Comparison of ENCODE assay signal across 7 cellular contexts in the genomic region with DNA sequence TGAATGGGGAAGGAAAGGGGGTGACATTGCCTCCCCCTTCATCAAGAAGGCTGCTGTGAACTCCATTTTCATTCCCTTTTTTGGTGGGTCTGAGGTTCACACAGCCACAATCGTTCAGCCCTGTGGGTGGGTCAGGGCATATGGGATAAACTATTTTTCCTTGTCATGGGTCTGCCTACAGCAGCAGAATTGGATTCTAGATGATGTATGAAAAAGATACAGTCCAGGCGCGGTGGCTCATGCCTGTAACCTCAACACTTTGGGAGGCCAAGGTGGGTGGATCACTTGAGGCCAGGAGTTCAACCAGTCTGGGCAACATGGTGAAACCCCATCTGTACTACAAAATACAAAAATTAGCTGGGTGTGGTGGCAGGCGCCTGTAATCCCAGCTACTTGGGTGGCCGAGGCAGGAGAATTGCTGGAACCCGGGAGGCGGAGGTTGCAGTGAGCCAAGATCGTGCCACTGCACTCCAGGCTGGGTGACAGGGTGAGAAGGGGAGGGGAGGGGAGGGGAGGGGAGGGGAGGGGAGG.
A peak's percentile ranks its signal among the peaks of the same experiment; 100 is the strongest.
DNase-seq lines count a peak whose midpoint lies in the region; ATAC-seq and TF ChIP-seq lines count a peak whose summit lies in the region.
"Not testable (repeated sequence)": the region's sequence is repeated elsewhere in the genome, so short reads cannot be mapped to it uniquely, and the experiment has no call there.

No MANE protein-coding gene starts in this region.

- 68 to 75% methylated on average over 6 to 8 of the region's 8 CpGs for WGBS in heart right ventricle, 2 donors
- WGBS in psoas muscle, 3 donors = 56 to 74% (median 69%) methylated on average over 6 to 8 of the region's 8 CpGs
- WGBS in stomach, 5 donors = 61 to 80% (median 77%) methylated on average over 4 to 8 of the region's 8 CpGs

- not testable (repeated sequence) for H3K27ac ChIP-seq in coronary artery, stomach
- peak overlapping the region in 8 of 10 donors; percentile 49 to 85 (median 68) for H3K27ac ChIP-seq in heart right ventricle
- H3K27ac ChIP-seq in psoas muscle = peak overlapping the region; percentile 93

- H3K4me1 ChIP-seq in heart right ventricle = peaks cover 6 to 64% (median 31%) of the 10 kb centered on the region in 9 donors
- H3K4me1 ChIP-seq in psoas muscle = peaks cover 60% of the 10 kb centered on the region
- H3K4me1 ChIP-seq in stomach = not testable (repeated sequence)

- not testable (repeated sequence) for ATAC-seq in heart right ventricle, left lobe of liver, psoas muscle

- TF ChIP-seq EP300 in stomach (IDR thresholded peaks at IDR 0.05) = not testable (repeated sequence)

- not testable (repeated sequence) for TF ChIP-seq CTCF in coronary artery (IDR thresholded peaks at IDR 0.05); heart right ventricle (IDR thresholded peaks at IDR 0.05); psoas muscle (IDR thresholded peaks at IDR 0.05); stomach (IDR thresholded peaks at IDR 0.05)

- not testable (repeated sequence) for H3K27me3 ChIP-seq in heart right ventricle; psoas muscle (ENCODE audit: insufficient read depth in 3 of 3, low read length in 2 of 3)
- peaks cover 0 to 57% (median 15%) of the 10 kb centered on the region in 3 donors for H3K27me3 ChIP-seq in stomach

- intact Hi-C loops in heart right ventricle (cut with DNase I) (loop anchor here in 4 of 10 donors (5.0 to 10.0 kb wide), 4 partner anchors 113 to 183 kb away; no protein-coding TSS in a partner anchor), psoas muscle (cut with DNase I) (loop anchor here in 1 of 2 donors (10.0 kb wide), 1 partner anchor 1289 kb away; the partner anchor contains the start of genes MECR and PTPRU)
- intact Hi-C loops in stomach (cut with DNase I; ENCODE audit: low total_unique reads) = not testable (repeated sequence)

- not testable (repeated sequence) for H3K9me3 ChIP-seq in heart right ventricle, psoas muscle, stomach

- DNase-seq in Daoy (ENCODE audit: low read depth) (peak; percentile 33), coronary artery (ENCODE audit: low spot score) (peak; percentile 36), left lobe of liver (ENCODE audit: low spot score) (peak; percentile 30), stomach (peak; percentile 16)
- peak; percentile 13 for DNase-seq in activated CD8-positive, alpha-beta memory T cell treated with anti-CD3 and anti-CD28 coated beads for 24 hours
- DNase-seq in heart right ventricle, psoas muscle: not testable (repeated sequence)

- H3K36me3 ChIP-seq in heart right ventricle; psoas muscle (ENCODE audit: insufficient read depth in 1 of 2, low read depth in 1 of 2); stomach: not testable (repeated sequence)

- H3K4me3 ChIP-seq in coronary artery, heart right ventricle, psoas muscle, stomach: not testable (repeated sequence)

- not testable (repeated sequence) for TF ChIP-seq POLR2A in stomach (IDR thresholded peaks at IDR 0.05)
